1 cellular context compared by ENCODE assay signal in the genomic region with DNA sequence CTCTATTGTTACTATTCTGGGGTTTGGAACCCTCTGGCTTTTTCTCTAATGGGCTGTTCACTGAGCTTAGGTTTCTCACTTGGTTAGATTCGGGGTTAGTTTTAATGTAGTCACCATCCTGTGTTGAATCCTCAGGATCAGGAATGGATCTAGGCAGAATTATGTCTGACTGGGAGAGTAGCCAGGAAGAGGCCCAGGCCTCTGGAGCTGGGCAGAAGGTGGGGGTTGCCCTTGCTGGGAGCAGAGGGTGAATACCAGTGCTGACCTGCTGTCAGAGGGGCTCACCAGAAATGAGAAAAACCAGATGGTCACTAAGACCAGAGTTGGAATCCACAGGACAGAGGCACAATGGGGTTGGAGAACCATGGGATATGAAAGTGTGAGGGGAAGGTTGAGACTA.
TF ChIP-seq lines count a peak whose summit lies in the region.

No MANE protein-coding gene starts in this region.

TF ChIP-seq in IMR-90, 13 proteins besides CTCF, POLR2A, EP300 and RAD21 (continued from another document):
- TF ChIP-seq, protein P1, sequence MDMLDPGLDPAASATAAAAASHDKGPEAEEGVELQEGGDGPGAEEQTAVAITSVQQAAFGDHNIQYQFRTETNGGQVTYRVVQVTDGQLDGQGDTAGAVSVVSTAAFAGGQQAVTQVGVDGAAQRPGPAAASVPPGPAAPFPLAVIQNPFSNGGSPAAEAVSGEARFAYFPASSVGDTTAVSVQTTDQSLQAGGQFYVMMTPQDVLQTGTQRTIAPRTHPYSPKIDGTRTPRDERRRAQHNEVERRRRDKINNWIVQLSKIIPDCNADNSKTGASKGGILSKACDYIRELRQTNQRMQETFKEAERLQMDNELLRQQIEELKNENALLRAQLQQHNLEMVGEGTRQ (IDR thresholded peaks at IDR 0.05; ENCODE audit: low read depth, low read length) = no peak
- TF ChIP-seq CEBPB (IDR thresholded peaks at IDR 0.05; ENCODE audit: low read depth, low read length) (no peak), BHLHE40 (IDR thresholded peaks at IDR 0.05; ENCODE audit: low read depth, low read length) (no peak), FOS (IDR thresholded peaks at IDR 0.05; ENCODE audit: low read depth, low read length) (no peak), MXI1 (IDR thresholded peaks at IDR 0.05; ENCODE audit: borderline replicate concordance, low read depth, low read length) (no peak), CHD1 (IDR thresholded peaks at IDR 0.05; ENCODE audit: low read depth, low read length) (no peak), RFX5 (IDR thresholded peaks at IDR 0.05; ENCODE audit: low read depth, low read length) (no peak), NFE2L2 (IDR thresholded peaks at IDR 0.05; ENCODE audit: low read depth, low read length) (no peak), MAZ (IDR thresholded peaks at IDR 0.05; ENCODE audit: borderline replicate concordance, low read depth, low read length) (no peak), RCOR1 (IDR thresholded peaks at IDR 0.05; ENCODE audit: insufficient replicate concordance, low read length) (no peak), MAFK (IDR thresholded peaks at IDR 0.05; ENCODE audit: low read depth, low read length) (no peak)
- TF ChIP-seq, protein P2, sequence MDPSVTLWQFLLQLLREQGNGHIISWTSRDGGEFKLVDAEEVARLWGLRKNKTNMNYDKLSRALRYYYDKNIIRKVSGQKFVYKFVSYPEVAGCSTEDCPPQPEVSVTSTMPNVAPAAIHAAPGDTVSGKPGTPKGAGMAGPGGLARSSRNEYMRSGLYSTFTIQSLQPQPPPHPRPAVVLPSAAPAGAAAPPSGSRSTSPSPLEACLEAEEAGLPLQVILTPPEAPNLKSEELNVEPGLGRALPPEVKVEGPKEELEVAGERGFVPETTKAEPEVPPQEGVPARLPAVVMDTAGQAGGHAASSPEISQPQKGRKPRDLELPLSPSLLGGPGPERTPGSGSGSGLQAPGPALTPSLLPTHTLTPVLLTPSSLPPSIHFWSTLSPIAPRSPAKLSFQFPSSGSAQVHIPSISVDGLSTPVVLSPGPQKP (IDR thresholded peaks at IDR 0.05; ENCODE audit: borderline replicate concordance, low read depth, low read length) = no peak
